In the genomic region with DNA sequence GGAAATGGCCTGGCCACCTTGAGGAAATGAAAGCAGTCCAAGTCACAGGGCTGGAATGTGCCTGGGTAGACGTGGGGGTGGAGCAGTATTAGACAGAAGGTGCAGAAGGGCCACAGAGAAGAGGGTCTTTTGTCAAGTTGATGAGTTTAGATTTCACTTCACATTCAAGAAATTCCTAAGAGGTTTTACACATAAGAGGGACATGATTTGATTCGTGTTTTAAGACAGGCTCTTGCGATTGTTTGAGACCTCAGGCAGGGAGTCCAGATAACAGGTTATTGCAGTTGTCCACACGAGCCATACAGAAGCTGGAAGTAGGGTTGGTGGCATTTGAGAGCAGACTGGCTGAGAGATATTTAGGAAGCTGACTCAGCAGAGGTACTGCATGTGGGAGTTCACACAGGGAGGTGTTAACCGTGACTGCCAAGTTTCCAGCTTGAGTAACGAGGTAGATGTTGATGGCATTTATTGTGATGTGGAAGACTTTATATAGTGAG, we compare ENCODE assay signal across 11 cellular contexts.
DNase-seq lines count a peak whose midpoint lies in the region; ATAC-seq, FAIRE-seq and TF ChIP-seq lines count a peak whose summit lies in the region.
"Had no signal": no experiment of that assay in that cellular context is flagged by ENCODE, and none has a peak within 500 bp of the region (broad histone marks: within the 10 kb centered on the region; RNA-seq: fewer than 3 reads in every experiment).

No MANE protein-coding gene starts in this region.

- H3K27ac Mint-ChIP-seq in stimulated activated naive CD8-positive, alpha-beta T cell treated with anti-CD3 and anti-CD28 coated beads, Interleukin-15, amount 100 ng/mL, for 72 hours = peak overlapping the region in 1 of 2 donors; percentile 77
- peak overlapping the region; percentile 88 for H3K27ac Mint-ChIP-seq in activated T-helper 17 cell treated with anti-CD3 and anti-CD28 coated beads, Interleukin-2, amount 50 U/mL, for 72 hours
- H3K27ac Mint-ChIP-seq: brain had no signal

- H3K36me3 Mint-ChIP-seq in activated T-helper 17 cell treated with anti-CD3 and anti-CD28 coated beads, Interleukin-2, amount 50 U/mL, for 72 hours (ENCODE audit: low read depth) = no peaks in the 10 kb centered on the region
- H3K36me3 Mint-ChIP-seq: brain had no signal

- H3K4me3 ChIP-seq in left lung (no peak overlapping the region), esophagus squamous epithelium (no peak overlapping the region)

- intact Hi-C loops in left lung (cut with DNase I) (no loop called here), esophagus squamous epithelium (cut with DNase I) (no loop called here)

- no peak for FAIRE-seq in urothelium cell line (lab: Jason Lieb, UNC)
- FAIRE-seq: frontal cortex had no signal

- peak; percentile 87 for ATAC-seq in stimulated activated naive CD8-positive, alpha-beta T cell treated with anti-CD3 and anti-CD28 coated beads, Interleukin-15, Interleukin-2, amounts not matched to agents 100 U/mL and 50 U/mL, for 24 hours
- ATAC-seq in stimulated activated naive CD8-positive, alpha-beta T cell treated with anti-CD3 and anti-CD28 coated beads, Interleukin-15, amount 100 ng/mL, for 72 hours = no peak
- ATAC-seq in activated T-helper 17 cell treated with anti-CD3 and anti-CD28 coated beads, Interleukin-2, amount 50 U/mL, for 72 hours (replicated peaks) = peak; percentile 83
- ATAC-seq in left lung = peak; percentile 58

- DNase-seq in stimulated activated naive CD8-positive, alpha-beta T cell treated with anti-CD3 and anti-CD28 coated beads, Interleukin-15, Interleukin-2, amounts not matched to agents 100 U/mL and 50 U/mL, for 24 hours = peak; percentile 17
- no peak for DNase-seq in stimulated activated naive CD8-positive, alpha-beta T cell treated with anti-CD3 and anti-CD28 coated beads, Interleukin-15, amount 100 ng/mL, for 72 hours
- no peak for DNase-seq in left lung
- peak; percentile 23 for DNase-seq in urothelium cell line (ENCODE audit: low spot score)
- no peak for DNase-seq in NCI-H2196 (lab: John Stamatoyannopoulos, UW; ENCODE audit: unreplicated experiment)
- DNase-seq in NOMO-1 treated with dmso at 0.1 percent for 144 hours (lab: John Stamatoyannopoulos, UW; ENCODE audit: unreplicated experiment) = no peak
- no peak for DNase-seq in esophagus squamous epithelium (lab: John Stamatoyannopoulos, UW)

- H3K36me3 ChIP-seq in left lung = no peaks in the 10 kb centered on the region
- no peaks in the 10 kb centered on the region for H3K36me3 ChIP-seq in esophagus squamous epithelium

- H3K4me1 ChIP-seq in left lung = no peaks in the 10 kb centered on the region
- no peaks in the 10 kb centered on the region for H3K4me1 ChIP-seq in esophagus squamous epithelium

- H3K27me3 Mint-ChIP-seq in stimulated activated naive CD8-positive, alpha-beta T cell treated with anti-CD3 and anti-CD28 coated beads, Interleukin-15, amount 100 ng/mL, for 72 hours = no peaks in the 10 kb centered on the region
- H3K27me3 Mint-ChIP-seq in activated T-helper 17 cell treated with anti-CD3 and anti-CD28 coated beads, Interleukin-2, amount 50 U/mL, for 72 hours = no peaks in the 10 kb centered on the region
- H3K27me3 Mint-ChIP-seq: brain had no signal

- H3K27ac ChIP-seq in left lung (no peak overlapping the region), esophagus squamous epithelium (no peak overlapping the region)
- H3K27ac ChIP-seq: VCaP had no signal

- H3K4me1 Mint-ChIP-seq in stimulated activated naive CD8-positive, alpha-beta T cell treated with anti-CD3 and anti-CD28 coated beads, Interleukin-15, amount 100 ng/mL, for 72 hours = peaks cover 13% of the 10 kb centered on the region
- peaks cover 11% of the 10 kb centered on the region for H3K4me1 Mint-ChIP-seq in activated T-helper 17 cell treated with anti-CD3 and anti-CD28 coated beads, Interleukin-2, amount 50 U/mL, for 72 hours

- H3K9me3 ChIP-seq in left lung (no peaks in the 10 kb centered on the region), esophagus squamous epithelium (no peaks in the 10 kb centered on the region)

- WGBS in esophagus squamous epithelium, 2 donors = 46 to 49% methylated on average over 6 of the region's 6 CpGs

- H3K4me3 Mint-ChIP-seq in stimulated activated naive CD8-positive, alpha-beta T cell treated with anti-CD3 and anti-CD28 coated beads, Interleukin-15, amount 100 ng/mL, for 72 hours = no peak overlapping the region
- H3K4me3 Mint-ChIP-seq in activated T-helper 17 cell treated with anti-CD3 and anti-CD28 coated beads, Interleukin-2, amount 50 U/mL, for 72 hours = peak overlapping the region; percentile 59
- H3K4me3 Mint-ChIP-seq: brain had no signal

- TF ChIP-seq CTCF in left lung (IDR thresholded peaks at IDR 0.05) = no peak
- TF ChIP-seq CTCF in esophagus squamous epithelium (IDR thresholded peaks at IDR 0.05) = no peak

- H3K9me3 Mint-ChIP-seq in stimulated activated naive CD8-positive, alpha-beta T cell treated with anti-CD3 and anti-CD28 coated beads, Interleukin-15, amount 100 ng/mL, for 72 hours = no peaks in the 10 kb centered on the region
- H3K9me3 Mint-ChIP-seq in activated T-helper 17 cell treated with anti-CD3 and anti-CD28 coated beads, Interleukin-2, amount 50 U/mL, for 72 hours = no peaks in the 10 kb centered on the region
- H3K9me3 Mint-ChIP-seq: brain had no signal

- TF ChIP-seq POLR2A in esophagus squamous epithelium (IDR thresholded peaks at IDR 0.05) = no peak

- no peaks in the 10 kb centered on the region for H3K27me3 ChIP-seq in left lung
- no peaks in the 10 kb centered on the region for H3K27me3 ChIP-seq in esophagus squamous epithelium

Comparison
In these comparisons a context has a peak if more than half of its experiments do, and no peak if none do; other contexts are left out.
1. DNase-seq: peak in stimulated activated naive CD8-positive, alpha-beta T cell treated with anti-CD3 and anti-CD28 coated beads, Interleukin-15, Interleukin-2, amounts not matched to agents 100 U/mL and 50 U/mL, for 24 hours (single experiment) and urothelium cell line (single experiment); none in stimulated activated naive CD8-positive, alpha-beta T cell treated with anti-CD3 and anti-CD28 coated beads, Interleukin-15, amount 100 ng/mL, for 72 hours (0 of 2), left lung (0 of 2), NCI-H2196 (single experiment), NOMO-1 treated with dmso at 0.1 percent for 144 hours (single experiment) and esophagus squamous epithelium (single experiment).